In genomic region chr1:170495006-170495405, GRCh38 we compare ENCODE assay signal across 12 cellular contexts. TPM values are rescaled to one million over a fixed set of nuclear protein-coding genes. Genes with fewer than 3 reads are reported as not detected.
A peak's percentile ranks its signal among the peaks of the same experiment; 100 is the strongest.
DNase-seq lines count a peak whose midpoint lies in the region; ATAC-seq and TF ChIP-seq lines count a peak whose summit lies in the region.
"Had no signal": no experiment of that assay in that cellular context is flagged by ENCODE, and none has a peak within 500 bp of the region (broad histone marks: within the 10 kb centered on the region; RNA-seq: fewer than 3 reads in every experiment).

No MANE protein-coding gene starts in this region.

- ATAC-seq in left lung, result no peak
- ATAC-seq: PC-3 had no signal

- TF ChIP-seq CTCF in endothelial cell (IDR thresholded peaks at IDR 0.05; ENCODE audit: unreplicated experiment), result no peak
- no peak for TF ChIP-seq CTCF in left lung (IDR thresholded peaks at IDR 0.05)

- peak overlapping the region; percentile 95 for H3K27ac Mint-ChIP-seq in endothelial cell (ENCODE audit: unreplicated experiment)
- H3K27ac Mint-ChIP-seq: T-helper 1 cell treated with Interleukin-12 subunit alpha and Interleukin-12 subunit beta and Interleukin-4 antibody, amounts not matched to agents 30 μg/mL and 1 μg/mL, for 36 hours had no signal

- H3K4me3 ChIP-seq in subcutaneous abdominal adipose tissue (ENCODE audit: low read depth in 1 of 5, low read length in 5 of 5) (no peak overlapping the region), left lung (no peak overlapping the region)

- H3K4me1 Mint-ChIP-seq in endothelial cell (ENCODE audit: unreplicated experiment), result peaks cover 26% of the 10 kb centered on the region

- H3K27me3 ChIP-seq in subcutaneous abdominal adipose tissue (ENCODE audit: control insufficient read depth in 5 of 5, insufficient read depth in 4 of 5, low read length in 5 of 5), result no peaks in the 10 kb centered on the region
- H3K27me3 ChIP-seq in left lung, result no peaks in the 10 kb centered on the region

- no peaks in the 10 kb centered on the region for H3K36me3 Mint-ChIP-seq in endothelial cell (ENCODE audit: low read depth, unreplicated experiment)

- in situ Hi-C loops in G401 (cut with HindIII; ENCODE audit: low sequenced_read_pairs) (no loop called here), SK-MEL-5 (cut with HindIII; ENCODE audit: low pct_unique_long_range_greater_than_20kb, low sequenced_read_pairs) (no loop called here)

- intact Hi-C loops in left lung (cut with DNase I), result no loop called here

- peak; percentile 10 for DNase-seq in G401 (ENCODE audit: low spot score)
- peak; percentile 90 for DNase-seq in SK-MEL-5 (ENCODE audit: low read depth, low spot score)
- DNase-seq in endothelial cell (ENCODE audit: low spot score), result no peak
- DNase-seq in HK-2 (ENCODE audit: unreplicated experiment), result no peak
- DNase-seq in SIG-M5 (lab: John Stamatoyannopoulos, UW), result no peak
- no peak for DNase-seq in left lung
- DNase-seq: H7, NCI-H1092, NCI-H2107, PC-3 had no signal

- H3K4me3 Mint-ChIP-seq in endothelial cell (ENCODE audit: unreplicated experiment), result no peak overlapping the region
- H3K4me3 Mint-ChIP-seq: T-helper 1 cell treated with Interleukin-12 subunit alpha and Interleukin-12 subunit beta and Interleukin-4 antibody, amounts not matched to agents 30 μg/mL and 1 μg/mL, for 36 hours had no signal

- no peaks in the 10 kb centered on the region for H3K9me3 Mint-ChIP-seq in endothelial cell (ENCODE audit: unreplicated experiment)
- H3K9me3 Mint-ChIP-seq: T-helper 1 cell treated with Interleukin-12 subunit alpha and Interleukin-12 subunit beta and Interleukin-4 antibody, amounts not matched to agents 30 μg/mL and 1 μg/mL, for 36 hours had no signal

- H3K27ac ChIP-seq in subcutaneous abdominal adipose tissue (ENCODE audit: low read depth, low read length), result peak overlapping the region; percentile 32
- H3K27ac ChIP-seq in left lung, result peak overlapping the region in 1 of 2 donors; percentile 16

- H3K27me3 Mint-ChIP-seq in endothelial cell (ENCODE audit: unreplicated experiment), result no peaks in the 10 kb centered on the region

- no peak overlapping the region for H3K9ac ChIP-seq in subcutaneous abdominal adipose tissue (ENCODE audit: low read length in 5 of 5)

- H3K4me1 ChIP-seq in subcutaneous abdominal adipose tissue (ENCODE audit: control insufficient read depth in 5 of 5, insufficient read depth in 5 of 5, low read length in 5 of 5), result peaks cover 0 to 15% (median 0%) of the 10 kb centered on the region in 5 donors
- peaks cover 0 to 5% of the 10 kb centered on the region in 2 donors for H3K4me1 ChIP-seq in left lung

- H3K36me3 ChIP-seq in subcutaneous abdominal adipose tissue (ENCODE audit: control insufficient read depth in 5 of 5, insufficient read depth in 5 of 5, low read length in 5 of 5), result no peaks in the 10 kb centered on the region
- H3K36me3 ChIP-seq in left lung, result no peaks in the 10 kb centered on the region

- no peaks in the 10 kb centered on the region for H3K9me3 ChIP-seq in subcutaneous abdominal adipose tissue (ENCODE audit: control insufficient read depth in 5 of 5, low read length in 5 of 5)
- no peaks in the 10 kb centered on the region for H3K9me3 ChIP-seq in left lung

RNA-seq across cellular contexts. Expression of gene GORAB, which starts 37.0 kb away (rescaled TPM):
- 16.5 and 20.4 TPM in 2 replicates for total RNA-seq in G401 (2014; rRNA removed; shearing (Covaris generic))
- total RNA-seq in SK-MEL-5 (2014; rRNA removed; shearing (Covaris generic)), result 13.1 and 14.3 TPM in 2 replicates
- polyA plus RNA-seq in SK-MEL-5 (2015; cell fraction: cytosol; rRNA removed), result 6.4 and 9.5 TPM in 2 replicates
- polyA plus RNA-seq in SK-MEL-5 (2015; cell fraction: nucleus; rRNA removed), result 80.1 and 102 TPM in 2 replicates
- total RNA-seq in endothelial cell (ENCODE audit: unreplicated experiment) (10.3 TPM), left lung (10 to 100 TPM; 11.1 to 15.5 TPM)

Comparison
In these comparisons a context has a peak if more than half of its experiments do, and no peak if none do; other contexts are left out.
1. DNase-seq: peak in G401 (single experiment) and SK-MEL-5 (single experiment); none in endothelial cell (single experiment), HK-2 (single experiment), SIG-M5 (single experiment) and left lung (0 of 2).